In the genomic region with DNA sequence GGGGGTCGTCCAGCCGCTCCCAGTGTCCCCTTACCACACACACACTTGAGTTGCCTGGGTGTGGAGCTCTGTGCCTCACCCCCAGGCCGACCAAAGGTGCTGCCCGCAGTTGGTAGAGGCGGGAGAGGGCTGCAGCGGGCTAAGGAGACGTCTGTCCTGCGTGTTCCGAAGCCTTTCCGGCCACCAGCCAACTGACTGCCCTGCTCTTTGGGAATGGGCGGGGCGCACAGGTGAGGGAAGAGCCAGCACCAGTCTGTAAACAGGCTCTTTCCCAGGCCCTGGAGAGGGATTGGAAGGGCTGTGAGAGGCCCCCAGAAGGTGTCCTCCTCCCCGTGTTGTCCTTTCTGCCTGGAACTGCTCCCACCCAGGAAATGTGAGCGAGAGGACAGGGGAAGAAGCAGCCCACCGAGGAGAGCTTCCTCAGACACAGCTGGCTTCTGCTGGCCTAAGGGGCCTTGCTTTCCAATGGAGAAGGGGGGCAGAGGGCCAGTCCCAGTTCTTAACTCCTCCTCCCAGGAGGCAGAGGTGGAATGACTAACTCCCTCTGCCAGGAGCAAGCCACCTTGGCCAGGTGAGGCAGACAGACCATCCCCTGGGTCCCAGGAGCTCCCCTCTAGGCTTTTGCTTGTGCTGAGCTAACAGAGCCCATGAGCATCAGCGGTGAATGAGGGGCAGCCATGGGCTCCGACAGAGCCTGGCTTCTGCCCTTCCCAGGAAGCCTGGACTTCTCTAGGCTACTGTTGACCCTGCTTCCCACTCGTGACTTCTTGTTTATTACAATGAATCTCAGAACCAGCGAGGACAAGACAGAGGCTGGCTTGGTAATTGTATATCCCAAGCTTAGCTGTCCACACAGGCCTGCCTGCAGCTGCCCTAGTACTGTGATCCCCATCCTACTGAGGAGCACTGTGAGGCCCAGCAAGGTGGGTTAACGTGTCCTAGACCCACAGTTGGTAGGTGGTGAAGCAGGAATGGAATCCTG, we compare ENCODE assay signal across 11 cellular contexts.
A peak's percentile ranks its signal among the peaks of the same experiment; 100 is the strongest.
DNase-seq lines count a peak whose midpoint lies in the region; ATAC-seq and TF ChIP-seq lines count a peak whose summit lies in the region.
"Had no signal": no experiment of that assay in that cellular context is flagged by ENCODE, and none has a peak within 500 bp of the region (broad histone marks: within the 10 kb centered on the region; RNA-seq: fewer than 3 reads in every experiment).

No MANE protein-coding gene starts in this region.

- ATAC-seq in right cardiac atrium (no peak), gastrocnemius medialis (no peak), HG03342 (IDR thresholded peaks at IDR 0.05; ENCODE audit: unreplicated experiment) (no peak)
- ATAC-seq: A549 had no signal

- H3K9me3 ChIP-seq in right cardiac atrium (ENCODE audit: control insufficient read depth, low read length) (no peaks in the 10 kb centered on the region), gastrocnemius medialis (no peaks in the 10 kb centered on the region), osteoblast (ENCODE audit: low read depth, low read length) (no peaks in the 10 kb centered on the region)

- no peaks in the 10 kb centered on the region for H3K79me2 ChIP-seq in osteoblast (ENCODE audit: insufficient read depth, low read length)

- H3K27me3 ChIP-seq in right cardiac atrium (ENCODE audit: control insufficient read depth, insufficient read depth) (no peaks in the 10 kb centered on the region), gastrocnemius medialis (no peaks in the 10 kb centered on the region), osteoblast (ENCODE audit: insufficient read depth, low read length) (peaks cover 26% of the 10 kb centered on the region)

- H3K4me3 ChIP-seq in right cardiac atrium (ENCODE audit: low read length) (peak overlapping the region; percentile 34), gastrocnemius medialis (peak overlapping the region; percentile 48 to 56 (median 52)), osteoblast (ENCODE audit: insufficient read depth, low read length) (no peak overlapping the region)
- H3K4me3 ChIP-seq: A549 had no signal

- H3K4me1 ChIP-seq in right cardiac atrium (ENCODE audit: control insufficient read depth, insufficient read depth, low read length) (no peaks in the 10 kb centered on the region), gastrocnemius medialis (peaks cover 0 to 5% of the 10 kb centered on the region in 2 donors), osteoblast (ENCODE audit: insufficient read depth, low read length) (no peaks in the 10 kb centered on the region)
- H3K4me1 ChIP-seq: A549 had no signal

- no peaks in the 10 kb centered on the region for H4K20me1 ChIP-seq in osteoblast (ENCODE audit: insufficient read depth, low read length)

- no peak for TF ChIP-seq POLR2A in gastrocnemius medialis (IDR thresholded peaks at IDR 0.05)

- WGBS in right cardiac atrium, result 37% methylated on average over 20 of the region's 20 CpGs

- no peak overlapping the region for H3K4me2 ChIP-seq in osteoblast (ENCODE audit: insufficient read depth, low read length)
- H3K4me2 ChIP-seq: A549 had no signal

- in situ Hi-C loops in gastrocnemius medialis (cut with MboI; ENCODE audit: low sequenced_read_pairs in 4 of 4), result no loop called here

- H3K27ac ChIP-seq in VCaP, result peak overlapping the region; percentile 77
- no peak overlapping the region for H3K27ac ChIP-seq in right cardiac atrium (ENCODE audit: low read length)
- no peak overlapping the region for H3K27ac ChIP-seq in gastrocnemius medialis
- H3K27ac ChIP-seq in osteoblast (ENCODE audit: low read depth, low read length), result no peak overlapping the region

- no peaks in the 10 kb centered on the region for H3K36me3 ChIP-seq in gastrocnemius medialis
- no peaks in the 10 kb centered on the region for H3K36me3 ChIP-seq in osteoblast (ENCODE audit: insufficient read depth, low read length)

- DNase-seq in NCI-H2081 (lab: John Stamatoyannopoulos, UW) (peak; percentile 7 to 18), NCI-H2081 treated with DMSO at 0.1 percent for 48 hours (lab: John Stamatoyannopoulos, UW) (no peak), right cardiac atrium (no peak), gastrocnemius medialis (no peak), osteoblast (ENCODE audit: insufficient read length, low spot score, missing footprints) (no peak), HT-29 (ENCODE audit: low spot score) (no peak)
- DNase-seq: dermis blood vessel endothelial cell, naive B cell had no signal

- no peak overlapping the region for H2AFZ ChIP-seq in osteoblast (ENCODE audit: low read length)

- TF ChIP-seq CTCF in VCaP (conservative IDR thresholded peaks at IDR 0.05) (no peak), gastrocnemius medialis (IDR thresholded peaks at IDR 0.05 in 4 of 5, conservative IDR thresholded peaks at IDR 0.05 in 1 of 5) (no peak), osteoblast (IDR thresholded peaks at IDR 0.05; ENCODE audit: extremely low read depth, low read depth, low read length) (no peak)

- intact Hi-C loops in right cardiac atrium (cut with DNase I) (no loop called here), gastrocnemius medialis (cut with DNase I; ENCODE audit: low total_unique reads) (no loop called here)

Comparison
In these comparisons a context has a peak if more than half of its experiments do, and no peak if none do; other contexts are left out.
1. DNase-seq: peak in NCI-H2081 (2 of 2); none in NCI-H2081 treated with DMSO at 0.1 percent for 48 hours (single experiment), right cardiac atrium (0 of 3), gastrocnemius medialis (0 of 2), osteoblast (single experiment) and HT-29 (single experiment).